In the genomic region with DNA sequence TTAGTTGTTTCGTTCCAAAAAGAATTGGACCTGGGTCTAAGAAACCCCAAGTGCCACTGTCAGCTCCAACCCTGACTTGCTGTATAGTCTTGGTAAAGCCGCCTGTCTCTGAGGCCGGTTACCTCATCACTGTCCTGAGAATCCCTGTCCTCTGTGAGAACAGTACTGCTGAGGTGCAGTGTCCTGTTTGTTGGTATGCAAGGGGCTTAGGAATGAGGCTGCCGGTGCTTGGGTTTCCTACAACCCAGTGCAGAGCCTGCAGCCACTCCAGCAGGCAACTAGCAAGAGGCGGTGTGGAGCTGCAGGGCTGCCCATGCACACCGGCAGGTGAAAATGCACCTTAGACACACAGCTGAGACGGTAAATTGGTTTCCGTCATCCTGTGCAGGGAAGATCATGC, we compare ENCODE assay signal across 2 cellular contexts.
A peak's percentile ranks its signal among the peaks of the same experiment; 100 is the strongest.
TF ChIP-seq lines count a peak whose summit lies in the region.

No MANE protein-coding gene starts in this region.

TF ChIP-seq in IMR-90, 13 proteins besides CTCF, POLR2A, EP300 and RAD21:
- TF ChIP-seq MAZ (IDR thresholded peaks at IDR 0.05; ENCODE audit: borderline replicate concordance, low read depth, low read length), result no peak

TF ChIP-seq in K562, 482 proteins besides CTCF, POLR2A, EP300 and RAD21:
- no peak for TF ChIP-seq NCOA2 (IDR thresholded peaks at IDR 0.05; ENCODE audit: partially characterized antibody in 2 of 2)
- TF ChIP-seq RNF2 (IDR thresholded peaks at IDR 0.05), result peak; percentile 13; the same call in 1 of the 2 replicates
- TF ChIP-seq CBX2 (IDR thresholded peaks at IDR 0.05; ENCODE audit: insufficient read depth, low read length, poor library complexity, severe bottlenecking), result peak; percentile 19
